ENCODE assay signal across 1 cellular context in the genomic region with DNA sequence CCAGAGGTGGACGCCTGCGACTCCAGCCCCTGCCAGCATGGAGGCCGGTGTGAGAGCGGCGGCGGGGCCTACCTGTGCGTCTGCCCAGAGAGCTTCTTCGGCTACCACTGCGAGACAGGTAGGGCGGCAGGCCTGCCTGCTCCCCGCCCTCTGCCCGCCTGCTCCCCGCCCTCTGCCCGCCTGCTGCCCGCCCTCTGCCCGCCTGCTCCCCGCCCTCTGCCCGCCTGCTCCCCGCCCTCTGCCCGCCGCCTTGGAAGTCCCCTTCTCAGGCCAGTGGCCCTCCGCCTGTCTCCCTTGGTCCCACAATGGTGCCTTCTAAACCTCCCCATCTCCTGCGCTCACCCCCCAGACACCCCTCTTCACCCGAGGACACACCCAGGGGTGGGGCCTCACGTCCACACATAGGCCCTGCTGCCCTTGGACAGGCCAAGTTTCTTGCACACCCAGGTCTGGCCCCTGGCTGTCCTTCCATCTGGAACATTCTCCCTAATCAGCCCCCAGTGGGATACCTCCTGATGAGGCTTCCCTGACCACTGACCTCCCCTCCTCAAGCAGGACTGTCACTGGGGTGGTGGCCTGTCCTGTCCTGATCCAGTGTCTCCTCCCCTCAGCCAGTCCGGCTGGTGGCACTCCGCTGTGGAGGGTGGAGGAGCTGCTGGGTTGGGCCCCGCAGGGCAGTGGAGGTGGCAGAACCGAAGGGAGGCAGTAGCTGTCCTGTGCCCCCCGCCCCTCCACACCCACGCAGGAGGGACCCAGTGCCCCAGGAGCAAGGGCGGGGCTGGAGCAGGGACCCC.
TF ChIP-seq lines count a peak whose summit lies in the region.

No MANE protein-coding gene starts in this region.

TF ChIP-seq in HepG2, 621 proteins besides CTCF, POLR2A, EP300 and RAD21 (continued from another document and continues in another):
- TF ChIP-seq RNF2 (conservative IDR thresholded peaks at IDR 0.05; ENCODE audit: low read depth) (no peak), ZFX (CRISPR knock-in tag; IDR thresholded peaks at IDR 0.05; ENCODE audit: low read depth) (peak; percentile 40), ZNF331 (CRISPR knock-in tag; IDR thresholded peaks at IDR 0.05) (no peak), CREM (IDR thresholded peaks at IDR 0.05) (no peak), CREM (CRISPR knock-in tag; IDR thresholded peaks at IDR 0.05) (no peak), ZMYM2 (CRISPR knock-in tag; IDR thresholded peaks at IDR 0.05) (no peak), ZEB1 (IDR thresholded peaks at IDR 0.05; ENCODE audit: insufficient replicate concordance, low read depth) (peak; percentile 40), SP4 (CRISPR knock-in tag; IDR thresholded peaks at IDR 0.05) (peak; percentile 95), HMG20A (CRISPR knock-in tag; IDR thresholded peaks at IDR 0.05; ENCODE audit: borderline replicate concordance) (no peak), NR2C2 (CRISPR knock-in tag; IDR thresholded peaks at IDR 0.05; ENCODE audit: borderline replicate concordance) (no peak), ZNF670 (CRISPR knock-in tag; IDR thresholded peaks at IDR 0.05; ENCODE audit: borderline replicate concordance) (no peak), ZFYVE20 (CRISPR knock-in tag; IDR thresholded peaks at IDR 0.05; ENCODE audit: borderline replicate concordance, low read depth) (no peak), CC2D1A (CRISPR knock-in tag; IDR thresholded peaks at IDR 0.05) (no peak), ZNF251 (CRISPR knock-in tag; IDR thresholded peaks at IDR 0.05) (no peak)
- TF ChIP-seq, protein P1, sequence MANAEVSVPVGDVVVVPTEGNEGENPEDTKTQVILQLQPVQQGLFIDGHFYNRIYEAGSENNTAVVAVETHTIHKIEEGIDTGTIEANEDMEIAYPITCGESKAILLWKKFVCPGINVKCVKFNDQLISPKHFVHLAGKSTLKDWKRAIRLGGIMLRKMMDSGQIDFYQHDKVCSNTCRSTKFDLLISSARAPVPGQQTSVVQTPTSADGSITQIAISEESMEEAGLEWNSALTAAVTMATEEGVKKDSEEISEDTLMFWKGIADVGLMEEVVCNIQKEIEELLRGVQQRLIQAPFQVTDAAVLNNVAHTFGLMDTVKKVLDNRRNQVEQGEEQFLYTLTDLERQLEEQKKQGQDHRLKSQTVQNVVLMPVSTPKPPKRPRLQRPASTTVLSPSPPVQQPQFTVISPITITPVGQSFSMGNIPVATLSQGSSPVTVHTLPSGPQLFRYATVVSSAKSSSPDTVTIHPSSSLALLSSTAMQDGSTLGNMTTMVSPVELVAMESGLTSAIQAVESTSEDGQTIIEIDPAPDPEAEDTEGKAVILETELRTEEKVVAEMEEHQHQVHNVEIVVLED (CRISPR knock-in tag; IDR thresholded peaks at IDR 0.05; ENCODE audit: borderline replicate concordance) = no peak
- TF ChIP-seq, protein P2, sequence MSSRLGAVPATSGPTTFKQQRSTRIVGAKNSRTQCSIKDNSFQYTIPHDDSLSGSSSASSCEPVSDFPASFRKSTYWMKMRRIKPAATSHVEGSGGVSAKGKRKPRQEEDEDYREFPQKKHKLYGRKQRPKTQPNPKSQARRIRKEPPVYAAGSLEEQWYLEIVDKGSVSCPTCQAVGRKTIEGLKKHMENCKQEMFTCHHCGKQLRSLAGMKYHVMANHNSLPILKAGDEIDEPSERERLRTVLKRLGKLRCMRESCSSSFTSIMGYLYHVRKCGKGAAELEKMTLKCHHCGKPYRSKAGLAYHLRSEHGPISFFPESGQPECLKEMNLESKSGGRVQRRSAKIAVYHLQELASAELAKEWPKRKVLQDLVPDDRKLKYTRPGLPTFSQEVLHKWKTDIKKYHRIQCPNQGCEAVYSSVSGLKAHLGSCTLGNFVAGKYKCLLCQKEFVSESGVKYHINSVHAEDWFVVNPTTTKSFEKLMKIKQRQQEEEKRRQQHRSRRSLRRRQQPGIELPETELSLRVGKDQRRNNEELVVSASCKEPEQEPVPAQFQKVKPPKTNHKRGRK (CRISPR knock-in tag; IDR thresholded peaks at IDR 0.05) = no peak
- TF ChIP-seq, protein P3, sequence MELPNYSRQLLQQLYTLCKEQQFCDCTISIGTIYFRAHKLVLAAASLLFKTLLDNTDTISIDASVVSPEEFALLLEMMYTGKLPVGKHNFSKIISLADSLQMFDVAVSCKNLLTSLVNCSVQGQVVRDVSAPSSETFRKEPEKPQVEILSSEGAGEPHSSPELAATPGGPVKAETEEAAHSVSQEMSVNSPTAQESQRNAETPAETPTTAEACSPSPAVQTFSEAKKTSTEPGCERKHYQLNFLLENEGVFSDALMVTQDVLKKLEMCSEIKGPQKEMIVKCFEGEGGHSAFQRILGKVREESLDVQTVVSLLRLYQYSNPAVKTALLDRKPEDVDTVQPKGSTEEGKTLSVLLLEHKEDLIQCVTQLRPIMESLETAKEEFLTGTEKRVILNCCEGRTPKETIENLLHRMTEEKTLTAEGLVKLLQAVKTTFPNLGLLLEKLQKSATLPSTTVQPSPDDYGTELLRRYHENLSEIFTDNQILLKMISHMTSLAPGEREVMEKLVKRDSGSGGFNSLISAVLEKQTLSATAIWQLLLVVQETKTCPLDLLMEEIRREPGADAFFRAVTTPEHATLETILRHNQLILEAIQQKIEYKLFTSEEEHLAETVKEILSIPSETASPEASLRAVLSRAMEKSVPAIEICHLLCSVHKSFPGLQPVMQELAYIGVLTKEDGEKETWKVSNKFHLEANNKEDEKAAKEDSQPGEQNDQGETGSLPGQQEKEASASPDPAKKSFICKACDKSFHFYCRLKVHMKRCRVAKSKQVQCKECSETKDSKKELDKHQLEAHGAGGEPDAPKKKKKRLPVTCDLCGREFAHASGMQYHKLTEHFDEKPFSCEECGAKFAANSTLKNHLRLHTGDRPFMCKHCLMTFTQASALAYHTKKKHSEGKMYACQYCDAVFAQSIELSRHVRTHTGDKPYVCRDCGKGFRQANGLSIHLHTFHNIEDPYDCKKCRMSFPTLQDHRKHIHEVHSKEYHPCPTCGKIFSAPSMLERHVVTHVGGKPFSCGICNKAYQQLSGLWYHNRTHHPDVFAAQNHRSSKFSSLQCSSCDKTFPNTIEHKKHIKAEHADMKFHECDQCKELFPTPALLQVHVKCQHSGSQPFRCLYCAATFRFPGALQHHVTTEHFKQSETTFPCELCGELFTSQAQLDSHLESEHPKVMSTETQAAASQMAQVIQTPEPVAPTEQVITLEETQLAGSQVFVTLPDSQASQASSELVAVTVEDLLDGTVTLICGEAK (IDR thresholded peaks at IDR 0.05) = no peak
- TF ChIP-seq, protein P3 (CRISPR knock-in tag; IDR thresholded peaks at IDR 0.05) = no peak
- TF ChIP-seq, protein P4, sequence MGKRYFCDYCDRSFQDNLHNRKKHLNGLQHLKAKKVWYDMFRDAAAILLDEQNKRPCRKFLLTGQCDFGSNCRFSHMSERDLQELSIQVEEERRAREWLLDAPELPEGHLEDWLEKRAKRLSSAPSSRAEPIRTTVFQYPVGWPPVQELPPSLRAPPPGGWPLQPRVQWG (CRISPR knock-in tag; IDR thresholded peaks at IDR 0.05; ENCODE audit: borderline replicate concordance, low read depth) = no peak
- TF ChIP-seq, protein P5, sequence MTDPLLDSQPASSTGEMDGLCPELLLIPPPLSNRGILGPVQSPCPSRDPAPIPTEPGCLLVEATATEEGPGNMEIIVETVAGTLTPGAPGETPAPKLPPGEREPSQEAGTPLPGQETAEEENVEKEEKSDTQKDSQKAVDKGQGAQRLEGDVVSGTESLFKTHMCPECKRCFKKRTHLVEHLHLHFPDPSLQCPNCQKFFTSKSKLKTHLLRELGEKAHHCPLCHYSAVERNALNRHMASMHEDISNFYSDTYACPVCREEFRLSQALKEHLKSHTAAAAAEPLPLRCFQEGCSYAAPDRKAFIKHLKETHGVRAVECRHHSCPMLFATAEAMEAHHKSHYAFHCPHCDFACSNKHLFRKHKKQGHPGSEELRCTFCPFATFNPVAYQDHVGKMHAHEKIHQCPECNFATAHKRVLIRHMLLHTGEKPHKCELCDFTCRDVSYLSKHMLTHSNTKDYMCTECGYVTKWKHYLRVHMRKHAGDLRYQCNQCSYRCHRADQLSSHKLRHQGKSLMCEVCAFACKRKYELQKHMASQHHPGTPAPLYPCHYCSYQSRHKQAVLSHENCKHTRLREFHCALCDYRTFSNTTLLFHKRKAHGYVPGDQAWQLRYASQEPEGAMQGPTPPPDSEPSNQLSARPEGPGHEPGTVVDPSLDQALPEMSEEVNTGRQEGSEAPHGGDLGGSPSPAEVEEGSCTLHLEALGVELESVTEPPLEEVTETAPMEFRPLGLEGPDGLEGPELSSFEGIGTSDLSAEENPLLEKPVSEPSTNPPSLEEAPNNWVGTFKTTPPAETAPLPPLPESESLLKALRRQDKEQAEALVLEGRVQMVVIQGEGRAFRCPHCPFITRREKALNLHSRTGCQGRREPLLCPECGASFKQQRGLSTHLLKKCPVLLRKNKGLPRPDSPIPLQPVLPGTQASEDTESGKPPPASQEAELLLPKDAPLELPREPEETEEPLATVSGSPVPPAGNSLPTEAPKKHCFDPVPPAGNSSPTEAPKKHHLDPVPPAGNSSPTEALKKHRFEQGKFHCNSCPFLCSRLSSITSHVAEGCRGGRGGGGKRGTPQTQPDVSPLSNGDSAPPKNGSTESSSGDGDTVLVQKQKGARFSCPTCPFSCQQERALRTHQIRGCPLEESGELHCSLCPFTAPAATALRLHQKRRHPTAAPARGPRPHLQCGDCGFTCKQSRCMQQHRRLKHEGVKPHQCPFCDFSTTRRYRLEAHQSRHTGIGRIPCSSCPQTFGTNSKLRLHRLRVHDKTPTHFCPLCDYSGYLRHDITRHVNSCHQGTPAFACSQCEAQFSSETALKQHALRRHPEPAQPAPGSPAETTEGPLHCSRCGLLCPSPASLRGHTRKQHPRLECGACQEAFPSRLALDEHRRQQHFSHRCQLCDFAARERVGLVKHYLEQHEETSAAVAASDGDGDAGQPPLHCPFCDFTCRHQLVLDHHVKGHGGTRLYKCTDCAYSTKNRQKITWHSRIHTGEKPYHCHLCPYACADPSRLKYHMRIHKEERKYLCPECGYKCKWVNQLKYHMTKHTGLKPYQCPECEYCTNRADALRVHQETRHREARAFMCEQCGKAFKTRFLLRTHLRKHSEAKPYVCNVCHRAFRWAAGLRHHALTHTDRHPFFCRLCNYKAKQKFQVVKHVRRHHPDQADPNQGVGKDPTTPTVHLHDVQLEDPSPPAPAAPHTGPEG (CRISPR knock-in tag; IDR thresholded peaks at IDR 0.05) = no peak
- TF ChIP-seq, protein P6, sequence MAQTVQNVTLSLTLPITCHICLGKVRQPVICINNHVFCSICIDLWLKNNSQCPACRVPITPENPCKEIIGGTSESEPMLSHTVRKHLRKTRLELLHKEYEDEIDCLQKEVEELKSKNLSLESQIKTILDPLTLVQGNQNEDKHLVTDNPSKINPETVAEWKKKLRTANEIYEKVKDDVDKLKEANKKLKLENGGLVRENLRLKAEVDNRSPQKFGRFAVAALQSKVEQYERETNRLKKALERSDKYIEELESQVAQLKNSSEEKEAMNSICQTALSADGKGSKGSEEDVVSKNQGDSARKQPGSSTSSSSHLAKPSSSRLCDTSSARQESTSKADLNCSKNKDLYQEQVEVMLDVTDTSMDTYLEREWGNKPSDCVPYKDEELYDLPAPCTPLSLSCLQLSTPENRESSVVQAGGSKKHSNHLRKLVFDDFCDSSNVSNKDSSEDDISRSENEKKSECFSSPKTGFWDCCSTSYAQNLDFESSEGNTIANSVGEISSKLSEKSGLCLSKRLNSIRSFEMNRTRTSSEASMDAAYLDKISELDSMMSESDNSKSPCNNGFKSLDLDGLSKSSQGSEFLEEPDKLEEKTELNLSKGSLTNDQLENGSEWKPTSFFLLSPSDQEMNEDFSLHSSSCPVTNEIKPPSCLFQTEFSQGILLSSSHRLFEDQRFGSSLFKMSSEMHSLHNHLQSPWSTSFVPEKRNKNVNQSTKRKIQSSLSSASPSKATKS (CRISPR knock-in tag; IDR thresholded peaks at IDR 0.05) = no peak
- TF ChIP-seq, protein P7, sequence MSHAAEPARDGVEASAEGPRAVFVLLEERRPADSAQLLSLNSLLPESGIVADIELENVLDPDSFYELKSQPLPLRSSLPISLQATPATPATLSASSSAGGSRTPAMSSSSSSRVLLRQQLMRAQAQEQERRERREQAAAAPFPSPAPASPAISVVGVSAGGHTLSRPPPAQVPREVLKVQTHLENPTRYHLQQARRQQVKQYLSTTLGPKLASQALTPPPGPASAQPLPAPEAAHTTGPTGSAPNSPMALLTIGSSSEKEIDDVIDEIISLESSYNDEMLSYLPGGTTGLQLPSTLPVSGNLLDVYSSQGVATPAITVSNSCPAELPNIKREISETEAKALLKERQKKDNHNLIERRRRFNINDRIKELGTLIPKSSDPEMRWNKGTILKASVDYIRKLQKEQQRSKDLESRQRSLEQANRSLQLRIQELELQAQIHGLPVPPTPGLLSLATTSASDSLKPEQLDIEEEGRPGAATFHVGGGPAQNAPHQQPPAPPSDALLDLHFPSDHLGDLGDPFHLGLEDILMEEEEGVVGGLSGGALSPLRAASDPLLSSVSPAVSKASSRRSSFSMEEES (CRISPR knock-in tag; IDR thresholded peaks at IDR 0.05) = no peak
- TF ChIP-seq, protein P8, sequence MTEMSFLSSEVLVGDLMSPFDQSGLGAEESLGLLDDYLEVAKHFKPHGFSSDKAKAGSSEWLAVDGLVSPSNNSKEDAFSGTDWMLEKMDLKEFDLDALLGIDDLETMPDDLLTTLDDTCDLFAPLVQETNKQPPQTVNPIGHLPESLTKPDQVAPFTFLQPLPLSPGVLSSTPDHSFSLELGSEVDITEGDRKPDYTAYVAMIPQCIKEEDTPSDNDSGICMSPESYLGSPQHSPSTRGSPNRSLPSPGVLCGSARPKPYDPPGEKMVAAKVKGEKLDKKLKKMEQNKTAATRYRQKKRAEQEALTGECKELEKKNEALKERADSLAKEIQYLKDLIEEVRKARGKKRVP (CRISPR knock-in tag; IDR thresholded peaks at IDR 0.05) = no peak
